ENCODE assay signal across 8 cellular contexts in genomic region chr1:25022361-25023189, GRCh38.
DNase-seq lines count a peak whose midpoint lies in the region; ATAC-seq and TF ChIP-seq lines count a peak whose summit lies in the region.

No MANE protein-coding gene starts in this region.

- no peaks in the 10 kb centered on the region for H3K36me3 Mint-ChIP-seq in activated T-helper 2 cell treated with anti-CD3 and anti-CD28 coated beads, Interferon-gamma antibody, Interleukin-2, Interleukin-4, amounts not matched to agents 10 μg/mL and 5 μg/mL and 100 μg/mL, durations not matched to agents 14 hours and 24 hours and 36 hours (ENCODE audit: low read depth)

- H3K9me3 ChIP-seq in gastroesophageal sphincter (no peaks in the 10 kb centered on the region), upper lobe of right lung (no peaks in the 10 kb centered on the region)

- WGBS in gastroesophageal sphincter (ENCODE audit: low coverage in 1 of 2), 2 donors: 0% methylated on average over 3 of the region's 20 CpGs; no CpG with 5 or more reads in 1 of the 2 donors

- H3K4me1 ChIP-seq in gastroesophageal sphincter (peaks cover 0 to 14% (median 5%) of the 10 kb centered on the region in 3 donors), upper lobe of right lung (peaks cover 25% of the 10 kb centered on the region)

- H3K4me3 ChIP-seq in gastroesophageal sphincter (no peak overlapping the region), upper lobe of right lung (no peak overlapping the region)

- no peaks in the 10 kb centered on the region for H3K9me3 Mint-ChIP-seq in activated T-helper 2 cell treated with anti-CD3 and anti-CD28 coated beads, Interferon-gamma antibody, Interleukin-2, Interleukin-4, amounts not matched to agents 10 μg/mL and 5 μg/mL and 100 μg/mL, durations not matched to agents 14 hours and 24 hours and 36 hours

- TF ChIP-seq CTCF in gastroesophageal sphincter (IDR thresholded peaks at IDR 0.05) (no peak), upper lobe of right lung (IDR thresholded peaks at IDR 0.05) (no peak)

- TF ChIP-seq POLR2A in gastroesophageal sphincter (IDR thresholded peaks at IDR 0.05): no peak

- H3K27ac ChIP-seq in gastroesophageal sphincter (peak overlapping the region in 2 of 4 donors; percentile 43 to 69), upper lobe of right lung (peak overlapping the region; percentile 68)

- peak overlapping the region; percentile 96 for H3K27ac Mint-ChIP-seq in activated T-helper 2 cell treated with anti-CD3 and anti-CD28 coated beads, Interferon-gamma antibody, Interleukin-2, Interleukin-4, amounts not matched to agents 10 μg/mL and 5 μg/mL and 100 μg/mL, durations not matched to agents 14 hours and 24 hours and 36 hours

- H3K27me3 Mint-ChIP-seq in activated T-helper 2 cell treated with anti-CD3 and anti-CD28 coated beads, Interferon-gamma antibody, Interleukin-2, Interleukin-4, amounts not matched to agents 10 μg/mL and 5 μg/mL and 100 μg/mL, durations not matched to agents 14 hours and 24 hours and 36 hours (ENCODE audit: low read depth): no peaks in the 10 kb centered on the region

- no peak for TF ChIP-seq EP300 in gastroesophageal sphincter (IDR thresholded peaks at IDR 0.05)

- H3K27me3 ChIP-seq in gastroesophageal sphincter: peaks cover 5% of the 10 kb centered on the region
- H3K27me3 ChIP-seq in upper lobe of right lung: peaks cover under 1% of the 10 kb centered on the region

- H3K4me1 Mint-ChIP-seq in activated T-helper 2 cell treated with anti-CD3 and anti-CD28 coated beads, Interferon-gamma antibody, Interleukin-2, Interleukin-4, amounts not matched to agents 10 μg/mL and 5 μg/mL and 100 μg/mL, durations not matched to agents 14 hours and 24 hours and 36 hours (ENCODE audit: low read depth): peaks cover 87% of the 10 kb centered on the region

- peak overlapping the region; percentile 76 for H3K4me3 Mint-ChIP-seq in activated T-helper 2 cell treated with anti-CD3 and anti-CD28 coated beads, Interferon-gamma antibody, Interleukin-2, Interleukin-4, amounts not matched to agents 10 μg/mL and 5 μg/mL and 100 μg/mL, durations not matched to agents 14 hours and 24 hours and 36 hours (ENCODE audit: low read depth)

- DNase-seq in NCI-H2196 (lab: John Stamatoyannopoulos, UW; ENCODE audit: unreplicated experiment) (peak; percentile 18), NCI-H2196 treated with DMSO at 0.1 percent for 48 hours (lab: John Stamatoyannopoulos, UW; ENCODE audit: unreplicated experiment) (no peak), RKO (ENCODE audit: low spot score) (peak; percentile 34), posterior cingulate gyrus (peak; percentile 23 to 94 (median 60)), upper lobe of right lung (peak; percentile 83)
- peak; percentile 91 for DNase-seq in activated T-helper 2 cell treated with anti-CD3 and anti-CD28 coated beads, Interferon-gamma antibody, Interleukin-2, Interleukin-4, amounts not matched to agents 10 μg/mL and 5 μg/mL and 100 μg/mL, durations not matched to agents 14 hours and 24 hours and 36 hours (ENCODE audit: low spot score)

- H3K36me3 ChIP-seq in gastroesophageal sphincter: no peaks in the 10 kb centered on the region
- H3K36me3 ChIP-seq in upper lobe of right lung: no peaks in the 10 kb centered on the region

- intact Hi-C loops in activated T-helper 2 cell treated with anti-CD3 and anti-CD28 coated beads, Interferon-gamma antibody, Interleukin-2, Interleukin-4, amounts not matched to agents 10 μg/mL and 5 μg/mL and 100 μg/mL, durations not matched to agents 14 hours and 24 hours and 36 hours (cut with micrococcal nuclease): loop anchor here (1.0 to 2.0 kb wide), 5 partner anchors 9 to 67 kb away; no protein-coding TSS in a partner anchor
- intact Hi-C loops in posterior cingulate gyrus (cut with DNase I): no loop called here
- intact Hi-C loops in upper lobe of right lung (cut with DNase I): no loop called here

- ATAC-seq in HG03064 (IDR thresholded peaks at IDR 0.05; ENCODE audit: low read depth, unreplicated experiment) (peak; percentile 67), gastroesophageal sphincter (peak; percentile 63), upper lobe of right lung (peak; percentile 82)
